In genomic region chr11:12234216-12234615, GRCh38 we compare ENCODE assay signal across 2 cellular contexts.
TF ChIP-seq lines count a peak whose summit lies in the region.

No MANE protein-coding gene starts in this region.

TF ChIP-seq in SK-N-SH, 30 proteins besides CTCF, POLR2A, EP300 and RAD21 (continued from another document):
- no peak for TF ChIP-seq CHD2 (IDR thresholded peaks at IDR 0.05; ENCODE audit: low read length, partially characterized antibody)
- TF ChIP-seq FOXJ3 (CRISPR knock-in tag; IDR thresholded peaks at IDR 0.05), result no peak
- TF ChIP-seq GABPA (IDR thresholded peaks at IDR 0.05; ENCODE audit: low read depth), result no peak
- TF ChIP-seq, protein P1, sequence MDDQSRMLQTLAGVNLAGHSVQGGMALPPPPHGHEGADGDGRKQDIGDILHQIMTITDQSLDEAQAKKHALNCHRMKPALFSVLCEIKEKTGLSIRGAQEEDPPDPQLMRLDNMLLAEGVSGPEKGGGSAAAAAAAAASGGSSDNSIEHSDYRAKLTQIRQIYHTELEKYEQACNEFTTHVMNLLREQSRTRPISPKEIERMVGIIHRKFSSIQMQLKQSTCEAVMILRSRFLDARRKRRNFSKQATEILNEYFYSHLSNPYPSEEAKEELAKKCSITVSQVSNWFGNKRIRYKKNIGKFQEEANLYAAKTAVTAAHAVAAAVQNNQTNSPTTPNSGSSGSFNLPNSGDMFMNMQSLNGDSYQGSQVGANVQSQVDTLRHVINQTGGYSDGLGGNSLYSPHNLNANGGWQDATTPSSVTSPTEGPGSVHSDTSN (IDR thresholded peaks at IDR 0.05), result no peak
- TF ChIP-seq NRF1 (IDR thresholded peaks at IDR 0.05; ENCODE audit: low read depth, low read length), result no peak
- no peak for TF ChIP-seq REST (IDR thresholded peaks at IDR 0.05; ENCODE audit: low read depth, low read length)
- no peak for TF ChIP-seq SIN3A (IDR thresholded peaks at IDR 0.05; ENCODE audit: borderline replicate concordance, low read depth, low read length)
- TF ChIP-seq RXRA (IDR thresholded peaks at IDR 0.05; ENCODE audit: borderline replicate concordance, low read depth), result no peak
- no peak for TF ChIP-seq JUND (IDR thresholded peaks at IDR 0.05)
- no peak for TF ChIP-seq FOXM1 (IDR thresholded peaks at IDR 0.05; ENCODE audit: low read depth)

TF ChIP-seq in SK-N-SH treated with all-trans-retinoic acid at 6 μM for 48 hours, 23 proteins besides CTCF, POLR2A, EP300 and RAD21 (continued from another document):
- TF ChIP-seq, protein P2, sequence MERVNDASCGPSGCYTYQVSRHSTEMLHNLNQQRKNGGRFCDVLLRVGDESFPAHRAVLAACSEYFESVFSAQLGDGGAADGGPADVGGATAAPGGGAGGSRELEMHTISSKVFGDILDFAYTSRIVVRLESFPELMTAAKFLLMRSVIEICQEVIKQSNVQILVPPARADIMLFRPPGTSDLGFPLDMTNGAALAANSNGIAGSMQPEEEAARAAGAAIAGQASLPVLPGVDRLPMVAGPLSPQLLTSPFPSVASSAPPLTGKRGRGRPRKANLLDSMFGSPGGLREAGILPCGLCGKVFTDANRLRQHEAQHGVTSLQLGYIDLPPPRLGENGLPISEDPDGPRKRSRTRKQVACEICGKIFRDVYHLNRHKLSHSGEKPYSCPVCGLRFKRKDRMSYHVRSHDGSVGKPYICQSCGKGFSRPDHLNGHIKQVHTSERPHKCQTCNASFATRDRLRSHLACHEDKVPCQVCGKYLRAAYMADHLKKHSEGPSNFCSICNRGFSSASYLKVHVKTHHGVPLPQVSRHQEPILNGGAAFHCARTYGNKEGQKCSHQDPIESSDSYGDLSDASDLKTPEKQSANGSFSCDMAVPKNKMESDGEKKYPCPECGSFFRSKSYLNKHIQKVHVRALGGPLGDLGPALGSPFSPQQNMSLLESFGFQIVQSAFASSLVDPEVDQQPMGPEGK (CRISPR knock-in tag; IDR thresholded peaks at IDR 0.05; ENCODE audit: borderline replicate concordance), result no peak
